In the genomic region with DNA sequence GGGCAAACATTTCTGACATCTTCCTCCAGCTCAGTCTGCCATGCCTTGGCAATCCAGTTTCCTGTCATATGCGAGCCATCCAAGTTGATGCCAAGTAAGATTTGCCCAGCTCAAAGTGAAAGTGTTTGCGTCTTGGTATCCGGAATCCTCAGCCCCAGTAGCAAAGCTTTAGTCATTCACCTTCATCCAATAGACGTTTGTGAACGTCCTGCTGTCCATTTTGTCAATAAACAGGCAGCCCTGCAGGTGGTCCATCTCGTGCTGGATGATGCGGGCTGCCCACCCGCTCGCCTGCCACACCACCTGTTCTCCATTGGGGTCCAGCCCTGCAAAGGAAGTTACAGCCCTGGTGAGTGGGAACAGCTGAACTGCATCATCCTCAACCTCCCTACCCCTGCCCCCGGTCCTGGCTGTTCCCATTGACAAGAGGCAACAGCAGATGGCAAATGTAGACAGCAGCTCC, we compare ENCODE assay signal across 2 cellular contexts.
TF ChIP-seq lines count a peak whose summit lies in the region.

No MANE protein-coding gene starts in this region.

TF ChIP-seq in HEK293, 187 proteins besides CTCF, POLR2A, EP300 and RAD21:
- TF ChIP-seq PRDM1 (tag by site-specific recombination; IDR thresholded peaks at IDR 0.05) (0 out of 2 replicates have a peak, but pooled peaks have one; percentile 22), ZBTB20 (tag by site-specific recombination; IDR thresholded peaks at IDR 0.05) (peak; percentile 35; the same call in 1 of the 2 replicates), FEZF1 (tag by site-specific recombination; IDR thresholded peaks at IDR 0.05) (peak; percentile 61), YY1 (tag by site-specific recombination; IDR thresholded peaks at IDR 0.05) (0 out of 2 replicates have a peak, but pooled peaks have one; percentile 8), GLIS2 (tag by site-specific recombination; IDR thresholded peaks at IDR 0.05) (peak; percentile 12; the same call in 1 of the 2 replicates), ZNF596 (tag by site-specific recombination; IDR thresholded peaks at IDR 0.05) (no peak), ZNF335 (tag by site-specific recombination; conservative IDR thresholded peaks at IDR 0.05) (peak; percentile 89), EGR2 (tag by site-specific recombination; IDR thresholded peaks at IDR 0.05; ENCODE audit: low read depth) (0 out of 2 replicates have a peak, but pooled peaks have one; percentile 18), ZFHX2 (tag by site-specific recombination; conservative IDR thresholded peaks at IDR 0.05) (peak; percentile 39; the same call in 1 of the 2 replicates), ZNF600 (tag by site-specific recombination; IDR thresholded peaks at IDR 0.05) (peak; percentile 56), KLF9 (tag by site-specific recombination; IDR thresholded peaks at IDR 0.05; ENCODE audit: low read depth) (peak; percentile 11; the same call in 1 of the 2 replicates), ZIC2 (tag by site-specific recombination; IDR thresholded peaks at IDR 0.05) (peak; percentile 66), ZNF341 (tag by site-specific recombination; IDR thresholded peaks at IDR 0.05; ENCODE audit: low read depth) (peak; percentile 95), ZNF37A (tag by site-specific recombination; IDR thresholded peaks at IDR 0.05) (no peak), YY2 (tag by site-specific recombination; IDR thresholded peaks at IDR 0.05) (peak; percentile 19; the same call in 1 of the 2 replicates), ZNF10 (tag by site-specific recombination; IDR thresholded peaks at IDR 0.05) (peak; percentile 55; the same call in 1 of the 2 replicates), ZNF23 (tag by site-specific recombination; IDR thresholded peaks at IDR 0.05; ENCODE audit: borderline replicate concordance) (no peak)
- TF ChIP-seq, protein P1, sequence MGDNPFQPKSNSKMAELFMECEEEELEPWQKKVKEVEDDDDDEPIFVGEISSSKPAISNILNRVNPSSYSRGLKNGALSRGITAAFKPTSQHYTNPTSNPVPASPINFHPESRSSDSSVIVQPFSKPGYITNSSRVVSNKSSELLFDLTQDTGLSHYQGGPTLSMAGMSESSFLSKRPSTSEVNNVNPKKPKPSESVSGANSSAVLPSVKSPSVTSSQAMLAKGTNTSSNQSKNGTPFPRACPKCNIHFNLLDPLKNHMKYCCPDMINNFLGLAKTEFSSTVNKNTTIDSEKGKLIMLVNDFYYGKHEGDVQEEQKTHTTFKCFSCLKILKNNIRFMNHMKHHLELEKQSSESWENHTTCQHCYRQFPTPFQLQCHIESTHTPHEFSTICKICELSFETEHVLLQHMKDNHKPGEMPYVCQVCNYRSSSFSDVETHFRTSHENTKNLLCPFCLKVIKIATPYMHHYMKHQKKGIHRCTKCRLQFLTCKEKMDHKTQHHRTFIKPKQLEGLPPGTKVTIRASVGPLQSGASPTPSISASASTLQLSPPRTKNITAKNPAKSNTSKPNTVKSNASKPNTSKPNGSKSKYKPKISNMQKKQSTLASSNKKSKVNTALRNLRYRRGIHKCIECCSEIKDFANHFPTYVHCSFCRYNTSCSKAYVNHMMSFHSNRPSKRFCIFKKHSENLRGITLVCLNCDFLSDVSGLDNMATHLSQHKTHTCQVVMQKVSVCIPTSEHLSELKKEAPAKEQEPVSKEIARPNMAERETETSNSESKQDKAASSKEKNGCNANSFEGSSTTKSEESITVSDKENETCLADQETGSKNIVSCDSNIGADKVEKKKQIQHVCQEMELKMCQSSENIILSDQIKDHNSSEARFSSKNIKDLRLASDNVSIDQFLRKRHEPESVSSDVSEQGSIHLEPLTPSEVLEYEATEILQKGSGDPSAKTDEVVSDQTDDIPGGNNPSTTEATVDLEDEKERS (tag by site-specific recombination; IDR thresholded peaks at IDR 0.05), result no peak
- TF ChIP-seq, protein P2, sequence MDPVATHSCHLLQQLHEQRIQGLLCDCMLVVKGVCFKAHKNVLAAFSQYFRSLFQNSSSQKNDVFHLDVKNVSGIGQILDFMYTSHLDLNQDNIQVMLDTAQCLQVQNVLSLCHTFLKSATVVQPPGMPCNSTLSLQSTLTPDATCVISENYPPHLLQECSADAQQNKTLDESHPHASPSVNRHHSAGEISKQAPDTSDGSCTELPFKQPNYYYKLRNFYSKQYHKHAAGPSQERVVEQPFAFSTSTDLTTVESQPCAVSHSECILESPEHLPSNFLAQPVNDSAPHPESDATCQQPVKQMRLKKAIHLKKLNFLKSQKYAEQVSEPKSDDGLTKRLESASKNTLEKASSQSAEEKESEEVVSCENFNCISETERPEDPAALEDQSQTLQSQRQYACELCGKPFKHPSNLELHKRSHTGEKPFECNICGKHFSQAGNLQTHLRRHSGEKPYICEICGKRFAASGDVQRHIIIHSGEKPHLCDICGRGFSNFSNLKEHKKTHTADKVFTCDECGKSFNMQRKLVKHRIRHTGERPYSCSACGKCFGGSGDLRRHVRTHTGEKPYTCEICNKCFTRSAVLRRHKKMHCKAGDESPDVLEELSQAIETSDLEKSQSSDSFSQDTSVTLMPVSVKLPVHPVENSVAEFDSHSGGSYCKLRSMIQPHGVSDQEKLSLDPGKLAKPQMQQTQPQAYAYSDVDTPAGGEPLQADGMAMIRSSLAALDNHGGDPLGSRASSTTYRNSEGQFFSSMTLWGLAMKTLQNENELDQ (tag by site-specific recombination; IDR thresholded peaks at IDR 0.05; ENCODE audit: low read depth), result no peak

TF ChIP-seq in HepG2, 621 proteins besides CTCF, POLR2A, EP300 and RAD21 (continues in another document):
- TF ChIP-seq SALL1 (CRISPR knock-in tag; IDR thresholded peaks at IDR 0.05) (peak; percentile 19; the same call in 1 of the 2 replicates), POLR2G (IDR thresholded peaks at IDR 0.05; ENCODE audit: low read depth, low read length) (peak; percentile 36; the same call in 1 of the 2 replicates), GATA4 (IDR thresholded peaks at IDR 0.05; ENCODE audit: borderline replicate concordance, low read depth) (0 out of 2 replicates have a peak, but pooled peaks have one; percentile 22), RXRA (CRISPR knock-in tag; IDR thresholded peaks at IDR 0.05) (0 out of 2 replicates have a peak, but pooled peaks have one; percentile 6), HBP1 (CRISPR knock-in tag; IDR thresholded peaks at IDR 0.05; ENCODE audit: low read depth) (0 out of 2 replicates have a peak, but pooled peaks have one; percentile 12), EED (CRISPR knock-in tag; IDR thresholded peaks at IDR 0.05) (0 out of 2 replicates have a peak, but pooled peaks have one; percentile 20), ZGPAT (CRISPR knock-in tag; IDR thresholded peaks at IDR 0.05) (0 out of 2 replicates have a peak, but pooled peaks have one; percentile 37), ZNF788 (CRISPR knock-in tag; IDR thresholded peaks at IDR 0.05; ENCODE audit: borderline replicate concordance) (peak; percentile 23; the same call in 1 of the 2 replicates), ZNF546 (CRISPR knock-in tag; conservative IDR thresholded peaks at IDR 0.05) (0 out of 2 replicates have a peak, but pooled peaks have one; percentile 6), ZNF253 (CRISPR knock-in tag; IDR thresholded peaks at IDR 0.05; ENCODE audit: borderline replicate concordance) (peak; percentile 21; the same call in 1 of the 2 replicates), GLI4 (CRISPR knock-in tag; IDR thresholded peaks at IDR 0.05; ENCODE audit: borderline replicate concordance) (no peak), HDAC1 (CRISPR knock-in tag; IDR thresholded peaks at IDR 0.05) (peak; percentile 17; the same call in 1 of the 2 replicates), MXI1 (IDR thresholded peaks at IDR 0.05; ENCODE audit: borderline replicate concordance, low read depth, low read length) (0 out of 3 replicates have a peak, but pooled peaks have one; percentile 28), ZC3H13 (CRISPR knock-in tag; IDR thresholded peaks at IDR 0.05) (peak; percentile 77; the same call in 1 of the 2 replicates), ZSCAN31 (CRISPR knock-in tag; IDR thresholded peaks at IDR 0.05; ENCODE audit: low read depth) (0 out of 2 replicates have a peak, but pooled peaks have one; percentile 27), MAF1 (CRISPR knock-in tag; IDR thresholded peaks at IDR 0.05; ENCODE audit: borderline replicate concordance) (0 out of 2 replicates have a peak, but pooled peaks have one; percentile 25)
- TF ChIP-seq, protein P3, sequence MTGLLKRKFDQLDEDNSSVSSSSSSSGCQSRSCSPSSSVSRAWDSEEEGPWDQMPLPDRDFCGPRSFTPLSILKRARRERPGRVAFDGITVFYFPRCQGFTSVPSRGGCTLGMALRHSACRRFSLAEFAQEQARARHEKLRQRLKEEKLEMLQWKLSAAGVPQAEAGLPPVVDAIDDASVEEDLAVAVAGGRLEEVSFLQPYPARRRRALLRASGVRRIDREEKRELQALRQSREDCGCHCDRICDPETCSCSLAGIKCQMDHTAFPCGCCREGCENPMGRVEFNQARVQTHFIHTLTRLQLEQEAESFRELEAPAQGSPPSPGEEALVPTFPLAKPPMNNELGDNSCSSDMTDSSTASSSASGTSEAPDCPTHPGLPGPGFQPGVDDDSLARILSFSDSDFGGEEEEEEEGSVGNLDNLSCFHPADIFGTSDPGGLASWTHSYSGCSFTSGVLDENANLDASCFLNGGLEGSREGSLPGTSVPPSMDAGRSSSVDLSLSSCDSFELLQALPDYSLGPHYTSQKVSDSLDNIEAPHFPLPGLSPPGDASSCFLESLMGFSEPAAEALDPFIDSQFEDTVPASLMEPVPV (CRISPR knock-in tag; IDR thresholded peaks at IDR 0.05), result no peak
- TF ChIP-seq, protein P4, sequence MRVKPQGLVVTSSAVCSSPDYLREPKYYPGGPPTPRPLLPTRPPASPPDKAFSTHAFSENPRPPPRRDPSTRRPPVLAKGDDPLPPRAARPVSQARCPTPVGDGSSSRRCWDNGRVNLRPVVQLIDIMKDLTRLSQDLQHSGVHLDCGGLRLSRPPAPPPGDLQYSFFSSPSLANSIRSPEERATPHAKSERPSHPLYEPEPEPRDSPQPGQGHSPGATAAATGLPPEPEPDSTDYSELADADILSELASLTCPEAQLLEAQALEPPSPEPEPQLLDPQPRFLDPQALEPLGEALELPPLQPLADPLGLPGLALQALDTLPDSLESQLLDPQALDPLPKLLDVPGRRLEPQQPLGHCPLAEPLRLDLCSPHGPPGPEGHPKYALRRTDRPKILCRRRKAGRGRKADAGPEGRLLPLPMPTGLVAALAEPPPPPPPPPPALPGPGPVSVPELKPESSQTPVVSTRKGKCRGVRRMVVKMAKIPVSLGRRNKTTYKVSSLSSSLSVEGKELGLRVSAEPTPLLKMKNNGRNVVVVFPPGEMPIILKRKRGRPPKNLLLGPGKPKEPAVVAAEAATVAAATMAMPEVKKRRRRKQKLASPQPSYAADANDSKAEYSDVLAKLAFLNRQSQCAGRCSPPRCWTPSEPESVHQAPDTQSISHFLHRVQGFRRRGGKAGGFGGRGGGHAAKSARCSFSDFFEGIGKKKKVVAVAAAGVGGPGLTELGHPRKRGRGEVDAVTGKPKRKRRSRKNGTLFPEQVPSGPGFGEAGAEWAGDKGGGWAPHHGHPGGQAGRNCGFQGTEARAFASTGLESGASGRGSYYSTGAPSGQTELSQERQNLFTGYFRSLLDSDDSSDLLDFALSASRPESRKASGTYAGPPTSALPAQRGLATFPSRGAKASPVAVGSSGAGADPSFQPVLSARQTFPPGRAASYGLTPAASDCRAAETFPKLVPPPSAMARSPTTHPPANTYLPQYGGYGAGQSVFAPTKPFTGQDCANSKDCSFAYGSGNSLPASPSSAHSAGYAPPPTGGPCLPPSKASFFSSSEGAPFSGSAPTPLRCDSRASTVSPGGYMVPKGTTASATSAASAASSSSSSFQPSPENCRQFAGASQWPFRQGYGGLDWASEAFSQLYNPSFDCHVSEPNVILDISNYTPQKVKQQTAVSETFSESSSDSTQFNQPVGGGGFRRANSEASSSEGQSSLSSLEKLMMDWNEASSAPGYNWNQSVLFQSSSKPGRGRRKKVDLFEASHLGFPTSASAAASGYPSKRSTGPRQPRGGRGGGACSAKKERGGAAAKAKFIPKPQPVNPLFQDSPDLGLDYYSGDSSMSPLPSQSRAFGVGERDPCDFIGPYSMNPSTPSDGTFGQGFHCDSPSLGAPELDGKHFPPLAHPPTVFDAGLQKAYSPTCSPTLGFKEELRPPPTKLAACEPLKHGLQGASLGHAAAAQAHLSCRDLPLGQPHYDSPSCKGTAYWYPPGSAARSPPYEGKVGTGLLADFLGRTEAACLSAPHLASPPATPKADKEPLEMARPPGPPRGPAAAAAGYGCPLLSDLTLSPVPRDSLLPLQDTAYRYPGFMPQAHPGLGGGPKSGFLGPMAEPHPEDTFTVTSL (CRISPR knock-in tag; IDR thresholded peaks at IDR 0.05; ENCODE audit: borderline replicate concordance), result 0 out of 2 replicates have a peak, but pooled peaks have one; percentile 8
